ENCODE assay signal across 16 cellular contexts in genomic region chr12:124085419-124085818, GRCh38.
DNase-seq lines count a peak whose midpoint lies in the region; ATAC-seq and TF ChIP-seq lines count a peak whose summit lies in the region.
"Had no signal": no experiment of that assay in that cellular context is flagged by ENCODE, and none has a peak within 500 bp of the region (broad histone marks: within the 10 kb centered on the region; RNA-seq: fewer than 3 reads in every experiment).

No MANE protein-coding gene starts in this region.

- H3K4me3 Mint-ChIP-seq in GM23338 (no peak overlapping the region), glutamatergic neuron (ENCODE audit: unreplicated experiment) (no peak overlapping the region), nephron (no peak overlapping the region), progenitor cell of endocrine pancreas (ENCODE audit: low read depth) (no peak overlapping the region)
- H3K4me3 Mint-ChIP-seq: CD4-positive, alpha-beta memory T cell had no signal

- H3K4me2 ChIP-seq in GM23338 = no peak overlapping the region

- H3K4me3 ChIP-seq in GM23338 = no peak overlapping the region
- H3K4me3 ChIP-seq: GM23248, HAP-1 had no signal

- H3K79me2 ChIP-seq in GM23338 (replicated peaks; ENCODE audit: insufficient read depth) = no peaks in the 10 kb centered on the region

- H3K36me3 Mint-ChIP-seq in GM23338 (ENCODE audit: low read depth) = no peaks in the 10 kb centered on the region
- no peaks in the 10 kb centered on the region for H3K36me3 Mint-ChIP-seq in glutamatergic neuron (ENCODE audit: unreplicated experiment)
- no peaks in the 10 kb centered on the region for H3K36me3 Mint-ChIP-seq in nephron (ENCODE audit: low read depth)
- no peaks in the 10 kb centered on the region for H3K36me3 Mint-ChIP-seq in progenitor cell of endocrine pancreas (ENCODE audit: insufficient read depth)
- H3K36me3 Mint-ChIP-seq: CD4-positive, alpha-beta memory T cell had no signal

- H3K27me3 ChIP-seq in GM23338 (ENCODE audit: insufficient read depth) = no peaks in the 10 kb centered on the region

- peaks cover 20% of the 10 kb centered on the region for H3K27me3 Mint-ChIP-seq in GM23338 (ENCODE audit: insufficient read depth, low read depth, poor library complexity)
- H3K27me3 Mint-ChIP-seq in glutamatergic neuron (ENCODE audit: unreplicated experiment) = peaks cover 17% of the 10 kb centered on the region
- H3K27me3 Mint-ChIP-seq in nephron (ENCODE audit: low read depth) = no peaks in the 10 kb centered on the region
- H3K27me3 Mint-ChIP-seq in progenitor cell of endocrine pancreas = no peaks in the 10 kb centered on the region

- no peak for ATAC-seq in GM23338
- ATAC-seq in HG03565 (IDR thresholded peaks at IDR 0.05; ENCODE audit: unreplicated experiment) = no peak

- H3K4me1 ChIP-seq in GM23338 (ENCODE audit: insufficient read depth) = 0 out of 2 replicates have a peak, but pooled peaks cover 7% of the 10 kb centered on the region

- no peaks in the 10 kb centered on the region for H3K36me3 ChIP-seq in GM23338 (ENCODE audit: insufficient read depth)
- H3K36me3 ChIP-seq: HAP-1 had no signal

- H3K9me3 Mint-ChIP-seq in GM23338 = peaks cover 3% of the 10 kb centered on the region; the same call in 1 of the 3 replicates
- H3K9me3 Mint-ChIP-seq in glutamatergic neuron (ENCODE audit: unreplicated experiment) = peaks cover 27% of the 10 kb centered on the region
- H3K9me3 Mint-ChIP-seq in nephron = no peaks in the 10 kb centered on the region
- H3K9me3 Mint-ChIP-seq in progenitor cell of endocrine pancreas (ENCODE audit: low read depth) = no peaks in the 10 kb centered on the region

- H3K4me1 Mint-ChIP-seq in GM23338 = peaks cover 14% of the 10 kb centered on the region
- H3K4me1 Mint-ChIP-seq in glutamatergic neuron (ENCODE audit: low read depth, unreplicated experiment) = peaks cover 52% of the 10 kb centered on the region
- H3K4me1 Mint-ChIP-seq in nephron = peaks cover 20% of the 10 kb centered on the region
- H3K4me1 Mint-ChIP-seq in progenitor cell of endocrine pancreas (ENCODE audit: low read depth) = peaks cover 3% of the 10 kb centered on the region
- H3K4me1 Mint-ChIP-seq: CD4-positive, alpha-beta memory T cell had no signal

- TF ChIP-seq CTCF in GM23338 (conservative IDR thresholded peaks at IDR 0.05; ENCODE audit: low read depth in 2 of 2) = no peak
- no peak for TF ChIP-seq CTCF in glutamatergic neuron (IDR thresholded peaks at IDR 0.05; ENCODE audit: partially characterized antibody, unreplicated experiment)
- TF ChIP-seq CTCF in nephron (IDR thresholded peaks at IDR 0.05; ENCODE audit: unreplicated experiment in 3 of 3) = no peak
- no peak for TF ChIP-seq CTCF in progenitor cell of endocrine pancreas (IDR thresholded peaks at IDR 0.05; ENCODE audit: unreplicated experiment)

- H3F3A ChIP-seq in GM23338 (replicated peaks; ENCODE audit: low read depth) = 0 out of 2 replicates have a peak, but pooled peaks cover 2% of the 10 kb centered on the region

- DNase-seq in GM23338 (ENCODE audit: low spot score) (no peak), glutamatergic neuron (no peak), progenitor cell of endocrine pancreas (ENCODE audit: low spot score, unreplicated experiment) (no peak), GDM1 (lab: John Stamatoyannopoulos, UW) (no peak), NOMO-1 treated with dmso at 0.1 percent for 144 hours (lab: John Stamatoyannopoulos, UW; ENCODE audit: unreplicated experiment) (no peak)
- DNase-seq: ACHN; CD4-positive, alpha-beta memory T cell; COR-L47; DMS153; DMS79 treated with DMSO at 0.1 percent for 48 hours; EL; GM23248 had no signal

- peak overlapping the region; percentile 59; the same call in 1 of the 2 replicates for H2AFZ ChIP-seq in GM23338
- H2AFZ ChIP-seq: GM23248 had no signal

- H3K27ac ChIP-seq in GM23338 (ENCODE audit: low read depth) = no peak overlapping the region
- H3K27ac ChIP-seq: C4-2B, GM23248 had no signal

- H4K20me1 ChIP-seq in GM23338 (replicated peaks; ENCODE audit: insufficient read depth) = no peaks in the 10 kb centered on the region

- no peaks in the 10 kb centered on the region for H3K9me2 ChIP-seq in GM23338 (ENCODE audit: insufficient read depth)

- H3K27ac Mint-ChIP-seq in GM23338 (no peak overlapping the region), glutamatergic neuron (ENCODE audit: unreplicated experiment) (peak overlapping the region; percentile 64), nephron (peak overlapping the region in 2 of 3 experiments; percentile 31 to 43), progenitor cell of endocrine pancreas (peak overlapping the region; percentile 46)
- H3K27ac Mint-ChIP-seq: CD4-positive, alpha-beta memory T cell had no signal

TF ChIP-seq in GM23338, 12 proteins besides CTCF, POLR2A, EP300 and RAD21 (continues in another document):
- TF ChIP-seq NANOG (IDR thresholded peaks at IDR 0.05; ENCODE audit: borderline replicate concordance) (no peak), POLR2AphosphoS5 (IDR thresholded peaks at IDR 0.05; ENCODE audit: low read depth) (no peak), ETS1 (IDR thresholded peaks at IDR 0.05) (no peak), ZNF462 (CRISPR knock-in tag; IDR thresholded peaks at IDR 0.05) (no peak), ZNF331 (CRISPR knock-in tag; IDR thresholded peaks at IDR 0.05; ENCODE audit: low read depth) (no peak), STAT1 (IDR thresholded peaks at IDR 0.05; ENCODE audit: unreplicated experiment) (no peak), EZH2phosphoT487 (IDR thresholded peaks at IDR 0.05; ENCODE audit: unreplicated experiment) (no peak), CREB1 (CRISPR knock-in tag; IDR thresholded peaks at IDR 0.05; ENCODE audit: low read depth) (no peak), ZNF114 (CRISPR knock-in tag; IDR thresholded peaks at IDR 0.05) (no peak), JUNB (IDR thresholded peaks at IDR 0.05; ENCODE audit: unreplicated experiment) (no peak)
